Comparison of ENCODE assay signal across 8 cellular contexts in genomic region chr18:55323051-55323994, GRCh38.
A peak's percentile ranks its signal among the peaks of the same experiment; 100 is the strongest.
DNase-seq lines count a peak whose midpoint lies in the region; ATAC-seq and TF ChIP-seq lines count a peak whose summit lies in the region.

No MANE protein-coding gene starts in this region.

- DNase-seq in NCI-H524 (lab: John Stamatoyannopoulos, UW), result peak; percentile 47 to 58
- DNase-seq in NCI-H524 treated with DMSO at 0.1 percent for 48 hours (lab: John Stamatoyannopoulos, UW), result no peak
- DNase-seq in SK-N-DZ (ENCODE audit: low spot score), result peak; percentile 17
- no peak for DNase-seq in thyroid gland
- DNase-seq in stimulated activated CD4-positive, alpha-beta T cell treated with anti-CD3 and anti-CD28 coated beads, Interleukin-1b, Interleukin-23, amount 100 ng/mL, for 48 hours, result no peak
- no peak for DNase-seq in erythroblast (lab: John Stamatoyannopoulos, UW)

- peak overlapping the region; percentile 78 for H3K4me3 ChIP-seq in iPS-20b (ENCODE audit: low read length)
- peak overlapping the region in 1 of 3 donors; percentile 38 for H3K4me3 ChIP-seq in thyroid gland (replicated peaks in 1 of 3)

- TF ChIP-seq CTCF in thyroid gland (IDR thresholded peaks at IDR 0.05), result no peak

- no peaks in the 10 kb centered on the region for H3K27me3 ChIP-seq in iPS-20b (ENCODE audit: insufficient read depth, low read length)
- H3K27me3 ChIP-seq in thyroid gland, result no peaks in the 10 kb centered on the region

- no peaks in the 10 kb centered on the region for H3K36me3 ChIP-seq in iPS-20b (ENCODE audit: insufficient read depth, low read depth, low read length)
- no peaks in the 10 kb centered on the region for H3K36me3 ChIP-seq in thyroid gland

- H3K27ac ChIP-seq in iPS-20b (ENCODE audit: low read length), result no peak overlapping the region
- H3K27ac ChIP-seq in thyroid gland, result peak overlapping the region; percentile 86 to 94 (median 91)

- no peak for ATAC-seq in GM21619 (IDR thresholded peaks at IDR 0.05; ENCODE audit: unreplicated experiment)

- no peak for TF ChIP-seq POLR2A in thyroid gland (IDR thresholded peaks at IDR 0.05)
- TF ChIP-seq POLR2A in erythroblast (IDR thresholded peaks at IDR 0.05; ENCODE audit: low read length), result no peak

- H3K9me3 ChIP-seq in iPS-20b (ENCODE audit: insufficient read depth, low read depth, low read length), result no peaks in the 10 kb centered on the region
- no peaks in the 10 kb centered on the region for H3K9me3 ChIP-seq in thyroid gland

- H3K9ac ChIP-seq in iPS-20b (ENCODE audit: low read depth, low read length), result peak overlapping the region; percentile 45; the same call in 1 of the 2 replicates

- 62 to 74% methylated on average over 10 of the region's 10 CpGs for WGBS in thyroid gland, 2 donors

- intact Hi-C loops in thyroid gland (cut with DNase I), result no loop called here

- H3K4me1 ChIP-seq in iPS-20b (ENCODE audit: insufficient read depth, low read length), result peaks cover 15% of the 10 kb centered on the region; the same call in 1 of the 2 replicates
- H3K4me1 ChIP-seq in thyroid gland, result peaks cover 9 to 16% of the 10 kb centered on the region in 2 donors

Comparison
In these comparisons a context has a peak if more than half of its experiments do, and no peak if none do; other contexts are left out.
1. DNase-seq: peak in NCI-H524 (2 of 2) and SK-N-DZ (single experiment); none in NCI-H524 treated with DMSO at 0.1 percent for 48 hours (single experiment), thyroid gland (0 of 2), stimulated activated CD4-positive, alpha-beta T cell treated with anti-CD3 and anti-CD28 coated beads, Interleukin-1b, Interleukin-23, amount 100 ng/mL, for 48 hours (single experiment) and erythroblast (0 of 2).